18 cellular contexts compared by ENCODE assay signal in the genomic region with DNA sequence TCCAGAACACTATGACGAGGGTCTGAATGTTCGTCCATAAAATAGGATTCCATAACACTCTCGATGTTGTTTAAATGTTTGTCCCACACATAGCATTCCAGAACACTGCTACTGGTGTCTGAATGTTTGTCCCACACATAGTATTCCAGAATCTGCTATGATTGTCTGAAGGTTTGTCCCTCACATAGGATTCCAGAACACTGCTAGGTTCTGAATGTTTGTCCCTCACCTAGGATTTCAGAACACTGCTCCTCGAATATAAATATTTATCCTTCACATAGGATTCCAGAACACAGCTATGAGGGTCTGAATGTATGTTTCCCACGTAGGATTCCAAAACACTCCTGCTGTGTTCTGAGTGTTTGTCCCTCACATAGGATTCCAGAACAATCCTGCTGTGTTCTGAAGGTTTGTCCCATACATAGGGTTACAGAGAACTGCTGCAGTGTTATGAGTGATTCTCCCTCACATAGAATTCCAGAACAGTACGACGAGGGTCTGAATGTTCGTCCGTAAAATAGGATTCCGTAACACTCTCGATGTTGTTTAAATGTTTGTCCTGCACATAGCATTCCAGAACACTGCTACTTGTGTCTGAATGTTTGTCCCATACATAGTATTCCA.
"Had no signal": no experiment of that assay in that cellular context is flagged by ENCODE, and none has a peak within 500 bp of the region (broad histone marks: within the 10 kb centered on the region; RNA-seq: fewer than 3 reads in every experiment).

No MANE protein-coding gene starts in this region.

- H3K4me3 ChIP-seq: neural progenitor cell, prostate gland, sigmoid colon, skin epidermis had no signal

- H2AFZ ChIP-seq: neural progenitor cell, parathyroid adenoma had no signal

- ATAC-seq: effector memory CD8-positive, alpha-beta T cell; left colon; stimulated activated naive B cell treated with anti-CD40 and anti-IgM and Interleukin-4, amounts not matched to agents 10 μg/mL and 1 μg/mL and 100 μg/mL, for 72 hours; stimulated activated naive CD8-positive, alpha-beta T cell treated with anti-CD3 and anti-CD28 coated beads, Interleukin-15, amount 100 ng/mL, for 72 hours had no signal

- DNase-seq: effector memory CD8-positive, alpha-beta T cell; foreskin keratinocyte; left colon; left ventricle myocardium superior; nucleus accumbens; sigmoid colon; stimulated activated CD4-positive, alpha-beta T cell treated with anti-CD3 and anti-CD28 coated beads, Interleukin-2, amount 100 ng/mL, for 24 hours; stimulated activated CD4-positive, alpha-beta T cell treated with anti-CD3 and anti-CD28 coated beads, Interleukin-4, amount 100 ng/mL, for 4 hours; stimulated activated naive B cell treated with anti-CD40 and anti-IgM and Interleukin-4, amounts not matched to agents 10 μg/mL and 1 μg/mL and 100 μg/mL, for 72 hours; stimulated activated naive CD8-positive, alpha-beta T cell treated with anti-CD3 and anti-CD28 coated beads, Interleukin-15, amount 100 ng/mL, for 72 hours; substantia nigra; trophoblast cell had no signal

- H3K27ac ChIP-seq: epithelial cell of prostate, foreskin keratinocyte, neural progenitor cell, parathyroid adenoma, prostate gland, sigmoid colon, skin epidermis had no signal

- H3K27me3 ChIP-seq: foreskin keratinocyte, sigmoid colon had no signal

- H3K36me3 ChIP-seq: neural progenitor cell, prostate gland, sigmoid colon had no signal

- FAIRE-seq: urothelium cell line had no signal

- H3K79me2 ChIP-seq: parathyroid adenoma had no signal

- H3K4me1 ChIP-seq: foreskin keratinocyte, neural progenitor cell, parathyroid adenoma, prostate gland, sigmoid colon had no signal

- H3K9ac ChIP-seq: neural progenitor cell, parathyroid adenoma had no signal

- H3K9me3 ChIP-seq: prostate gland had no signal

- H3K4me2 ChIP-seq: neural progenitor cell had no signal
